18 cellular contexts compared by ENCODE assay signal in genomic region chr17:10621397-10621796, GRCh38. TPM values are rescaled to one million over a fixed set of nuclear protein-coding genes. Genes with fewer than 3 reads are reported as not detected.
DNase-seq lines count a peak whose midpoint lies in the region; ATAC-seq and TF ChIP-seq lines count a peak whose summit lies in the region.
"Had no signal": no experiment of that assay in that cellular context is flagged by ENCODE, and none has a peak within 500 bp of the region (broad histone marks: within the 10 kb centered on the region; RNA-seq: fewer than 3 reads in every experiment).

No MANE protein-coding gene starts in this region.

- TF ChIP-seq POLR2A in breast epithelium (IDR thresholded peaks at IDR 0.05): no peak

- DNase-seq in MCF 10A (ENCODE audit: unreplicated experiment): no peak
- DNase-seq in breast epithelium (ENCODE audit: low spot score in 2 of 2): no peak
- DNase-seq in foreskin keratinocyte: no peak
- DNase-seq in psoas muscle: no peak
- DNase-seq in NCI-H1417 (lab: John Stamatoyannopoulos, UW): no peak
- DNase-seq in middle frontal gyrus (ENCODE audit: extremely low spot score, low spot score): no peak
- DNase-seq: CD8-positive, alpha-beta T cell; COR-L47; DMS153; DMS79 treated with DMSO at 0.1 percent for 48 hours; EL; GOT3; HCEC 1CT; HFFc6 had no signal

- H3K27me3 Mint-ChIP-seq in MCF 10A (ENCODE audit: insufficient read depth, unreplicated experiment): no peaks in the 10 kb centered on the region

- H3K36me3 Mint-ChIP-seq in MCF 10A (ENCODE audit: insufficient read depth, unreplicated experiment): no peaks in the 10 kb centered on the region
- H3K36me3 Mint-ChIP-seq: CD14-positive monocyte; CD8-positive, alpha-beta T cell had no signal

- no TSS peak for BruUV-seq in MCF 10A (replicated peaks; lab: Mats Ljungman, UMichigan)

- ATAC-seq in foreskin keratinocyte (no peak), psoas muscle (no peak), esophagus mucosa (no peak)
- ATAC-seq: CD8-positive, alpha-beta T cell had no signal

- peak overlapping the region; percentile 46 for H3K27ac Mint-ChIP-seq in MCF 10A (ENCODE audit: low read depth, unreplicated experiment)
- H3K27ac Mint-ChIP-seq: CD14-positive monocyte; CD8-positive, alpha-beta T cell; HFFc6 had no signal

- H3K9me3 Mint-ChIP-seq in MCF 10A (ENCODE audit: unreplicated experiment): no peaks in the 10 kb centered on the region
- H3K9me3 Mint-ChIP-seq: CD14-positive monocyte; CD8-positive, alpha-beta T cell; HFFc6 had no signal

- H3K36me3 ChIP-seq in breast epithelium: no peaks in the 10 kb centered on the region
- H3K36me3 ChIP-seq in psoas muscle (ENCODE audit: insufficient read depth in 1 of 2, low read depth in 1 of 2): no peaks in the 10 kb centered on the region
- H3K36me3 ChIP-seq in thymus (ENCODE audit: control insufficient read depth, insufficient read depth): no peaks in the 10 kb centered on the region

- no peak overlapping the region for H3K4me3 Mint-ChIP-seq in MCF 10A (ENCODE audit: unreplicated experiment)
- H3K4me3 Mint-ChIP-seq: CD14-positive monocyte; CD8-positive, alpha-beta T cell; HFFc6 had no signal

- peaks cover 5% of the 10 kb centered on the region for H3K4me1 Mint-ChIP-seq in MCF 10A (ENCODE audit: insufficient read depth, unreplicated experiment)

- no peak for TF ChIP-seq CTCF in MCF 10A (IDR thresholded peaks at IDR 0.05; ENCODE audit: unreplicated experiment)
- TF ChIP-seq CTCF in breast epithelium (IDR thresholded peaks at IDR 0.05): no peak
- no peak for TF ChIP-seq CTCF in foreskin keratinocyte (conservative IDR thresholded peaks at IDR 0.05)
- TF ChIP-seq CTCF in psoas muscle (IDR thresholded peaks at IDR 0.05): no peak

- H3K4me3 ChIP-seq in breast epithelium: no peak overlapping the region
- peak overlapping the region; percentile 36 for H3K4me3 ChIP-seq in psoas muscle
- no peak overlapping the region for H3K4me3 ChIP-seq in thymus (ENCODE audit: low read length)

- H3K9me3 ChIP-seq in breast epithelium (no peaks in the 10 kb centered on the region), psoas muscle (no peaks in the 10 kb centered on the region), thymus (ENCODE audit: control insufficient read depth) (no peaks in the 10 kb centered on the region)

- H3K27ac ChIP-seq in breast epithelium: peak overlapping the region in 1 of 2 donors; percentile 43
- peak overlapping the region; percentile 73 for H3K27ac ChIP-seq in foreskin keratinocyte
- peak overlapping the region; percentile 92 for H3K27ac ChIP-seq in psoas muscle
- H3K27ac ChIP-seq in thymus (ENCODE audit: low read depth): peak overlapping the region; percentile 60
- H3K27ac ChIP-seq: 22Rv1 had no signal

- intact Hi-C loops in MCF 10A (cut with micrococcal nuclease) (no loop called here), breast epithelium (cut with DNase I; ENCODE audit: low total_unique reads) (no loop called here), psoas muscle (cut with DNase I) (loop anchor here in 1 of 2 donors (5.0 kb wide), 1 partner anchor 239 kb away; no protein-coding TSS in a partner anchor)

- POLR2A ChIA-PET in MCF 10A (lab: Yijun Ruan, JAX): no interaction called here

- CTCF ChIA-PET in MCF 10A (lab: Yijun Ruan, JAX): interaction anchor here (0.6 to 14.5 kb wide), 7 partner anchors 13 to 1314 kb away, joined by 3 to 337 read pairs (median 5); no protein-coding TSS in a partner anchor

- H3K27me3 ChIP-seq in breast epithelium (no peaks in the 10 kb centered on the region), foreskin keratinocyte (no peaks in the 10 kb centered on the region), psoas muscle (ENCODE audit: insufficient read depth in 3 of 3, low read length in 2 of 3) (no peaks in the 10 kb centered on the region), thymus (ENCODE audit: control insufficient read depth, insufficient read depth) (no peaks in the 10 kb centered on the region)

- WGBS in psoas muscle, 3 donors: 45 to 82% (median 56%) methylated on average over 6 of the region's 6 CpGs
- WGBS in thymus: 94% methylated on average over 6 of the region's 6 CpGs

- H3K4me1 ChIP-seq in breast epithelium (no peaks in the 10 kb centered on the region), foreskin keratinocyte (peaks cover 28% of the 10 kb centered on the region), psoas muscle (peaks cover 39% of the 10 kb centered on the region), thymus (ENCODE audit: control insufficient read depth, insufficient read depth, low read length) (no peaks in the 10 kb centered on the region)

RNA-seq across cellular contexts. Expression of gene MYH3, which starts 35.7 kb away (rescaled TPM):
- total RNA-seq in MCF 10A (2022): 1.4 and 2.1 TPM in 2 replicates
- 1 to 10 TPM in 2 of 3 donors, under 1 TPM in 1; 0.80 to 2.9 (median 2.2) TPM for total RNA-seq in breast epithelium
- 0.67 and 1.2 TPM in 2 replicates for total RNA-seq in foreskin keratinocyte
- polyA plus RNA-seq in foreskin keratinocyte: 0.45 and 0.78 TPM in 2 replicates
- total RNA-seq in psoas muscle: 100 to 1,000 TPM in 1 of 4 donors, 10 to 100 TPM in 1, 1 to 10 TPM in 2; 5.8 to 261 (median 34.6) TPM
- 1 to 10 TPM; 1.9 to 5.4 (median 2.1) TPM for polyA plus RNA-seq in psoas muscle
- 18.0 TPM for polyA plus RNA-seq in thymus
- total RNA-seq in esophagus mucosa: 0.52 TPM
